10 cellular contexts compared by ENCODE assay signal in genomic region chr1:28656335-28656734, GRCh38. TPM values are rescaled to one million over a fixed set of nuclear protein-coding genes. Genes with fewer than 3 reads are reported as not detected.
"Had no signal": no experiment of that assay in that cellular context is flagged by ENCODE, and none has a peak within 500 bp of the region (broad histone marks: within the 10 kb centered on the region; RNA-seq: fewer than 3 reads in every experiment).

No MANE protein-coding gene starts in this region.

- H3K4me3 ChIP-seq: GM23248 had no signal

- H3K27ac Mint-ChIP-seq: H9, HFFc6, IgD-negative memory B cell had no signal

- H3K27me3 Mint-ChIP-seq: IgD-negative memory B cell had no signal

- H3K4me3 Mint-ChIP-seq: H9, HFFc6, IgD-negative memory B cell had no signal

- H3K36me3 Mint-ChIP-seq: IgD-negative memory B cell had no signal

- DNase-seq: GM23248, H9, HCEC 1CT, HFFc6, KG1 had no signal

- H3K9me3 Mint-ChIP-seq: H9, HFFc6, IgD-negative memory B cell had no signal

- H3K4me1 Mint-ChIP-seq: H9 had no signal

- H2AFZ ChIP-seq: GM23248 had no signal

- H3K27ac ChIP-seq: GM23248 had no signal

- FAIRE-seq: H1, H54, HTR-8/SVneo had no signal

- H3K9ac ChIP-seq: GM23248 had no signal

RNA-seq across cellular contexts. Expression of gene RNU11, which starts 7.9 kb away (rescaled TPM):
- total RNA-seq: GM23248, H1, H9, HFFc6, HT-29 had no signal
- polyA plus RNA-seq: GM23248, H1, IgD-negative memory B cell had no signal
